Comparison of ENCODE assay signal across 25 cellular contexts in the genomic region with DNA sequence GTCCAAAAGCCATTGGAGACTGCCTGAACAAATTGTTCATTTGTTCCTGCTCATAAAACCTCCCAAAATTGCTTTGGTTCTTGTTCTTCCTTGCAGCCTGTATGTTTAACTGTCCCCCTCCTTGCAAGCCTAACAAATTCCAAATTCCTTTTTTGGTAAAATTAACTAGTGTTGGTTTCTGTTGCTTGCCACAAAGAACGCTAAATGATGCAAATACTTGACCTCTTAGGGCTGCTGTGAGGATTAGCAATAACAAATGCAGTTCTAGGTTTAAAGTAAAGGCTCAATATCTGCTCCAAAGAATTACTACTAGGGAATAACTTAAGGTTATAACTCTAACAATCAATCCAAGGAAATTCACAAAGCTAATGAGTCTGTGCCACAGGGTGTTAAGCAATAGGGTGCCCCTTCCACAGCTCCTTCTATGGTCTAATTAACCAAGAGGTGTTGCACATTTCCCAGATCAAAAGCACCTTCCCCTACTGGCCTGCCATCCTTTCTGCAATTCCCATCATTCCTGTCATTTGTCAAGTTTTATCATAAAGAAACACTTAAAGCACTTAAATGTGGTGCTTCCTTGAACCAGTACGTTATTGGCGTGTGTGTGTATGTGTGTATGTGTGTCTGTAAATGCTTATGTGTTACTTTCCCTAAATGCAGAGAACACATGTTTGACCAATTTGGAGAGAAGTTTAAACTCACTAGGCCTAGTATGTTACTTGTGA.
DNase-seq lines count a peak whose midpoint lies in the region; ATAC-seq and TF ChIP-seq lines count a peak whose summit lies in the region.
"Had no signal": no experiment of that assay in that cellular context is flagged by ENCODE, and none has a peak within 500 bp of the region (broad histone marks: within the 10 kb centered on the region; RNA-seq: fewer than 3 reads in every experiment).

No MANE protein-coding gene starts in this region.

- ATAC-seq in GM19351 (IDR thresholded peaks at IDR 0.05; ENCODE audit: unreplicated experiment) = no peak
- ATAC-seq: CD8-positive, alpha-beta T cell; GM23338; HepG2; K562; T-cell had no signal

- no peak overlapping the region for H2AFZ ChIP-seq in fibroblast of lung (ENCODE audit: low read length)
- H2AFZ ChIP-seq in GM23248 = no peak overlapping the region
- H2AFZ ChIP-seq: GM23338 had no signal

- no peaks in the 10 kb centered on the region for H3K9me2 ChIP-seq in GM23248 (ENCODE audit: insufficient read depth)

- peaks cover 8% of the 10 kb centered on the region for H3K4me1 ChIP-seq in fibroblast of lung (ENCODE audit: control insufficient read depth, extremely low read depth, insufficient read depth, low read length)
- H3K4me1 ChIP-seq in GM23248 (ENCODE audit: insufficient read depth) = 0 out of 2 replicates have a peak, but pooled peaks cover 5% of the 10 kb centered on the region
- H3K4me1 ChIP-seq: SJSA1 had no signal

- no peak overlapping the region for H3K4me3 ChIP-seq in AG10803 (ENCODE audit: low read length)
- no peak overlapping the region for H3K4me3 ChIP-seq in fibroblast of lung (replicated peaks in 1 of 4; ENCODE audit: control extremely low read depth in 1 of 4, insufficient read depth in 1 of 4, low read depth in 3 of 4, low read length in 4 of 4)
- H3K4me3 ChIP-seq in retinal pigment epithelial cell (ENCODE audit: low read length) = no peak overlapping the region
- H3K4me3 ChIP-seq in GM23248 = no peak overlapping the region
- H3K4me3 ChIP-seq: GM23338, K562, SJSA1 had no signal

- H3K27me3 ChIP-seq in fibroblast of lung (ENCODE audit: control insufficient read depth, insufficient read depth, low read length) = no peaks in the 10 kb centered on the region
- H3K27me3 ChIP-seq in GM23248 (replicated peaks; ENCODE audit: insufficient read depth) = 0 out of 2 replicates have a peak, but pooled peaks cover 3% of the 10 kb centered on the region
- H3K27me3 ChIP-seq: SJSA1 had no signal

- H3K9ac ChIP-seq in fibroblast of lung (ENCODE audit: insufficient read depth, low read length) (no peak overlapping the region), GM23248 (no peak overlapping the region)

- peak; percentile 25 for DNase-seq in AG10803 (ENCODE audit: low read depth)
- peak; percentile 53 for DNase-seq in amniotic epithelial cell (ENCODE audit: low read depth)
- peak; percentile 18 to 89 for DNase-seq in fibroblast of lung (ENCODE audit: low read depth in 2 of 2)
- DNase-seq in retinal pigment epithelial cell (ENCODE audit: low read depth) = peak; percentile 39
- DNase-seq in SW 1271 (lab: John Stamatoyannopoulos, UW) = no peak
- DNase-seq in EL = no peak
- no peak for DNase-seq in GM23248
- DNase-seq: CD8-positive, alpha-beta T cell; DMS 273 treated with DMSO at 0.1 percent for 48 hours; DMS79; Kasumi-1; NCI-H1092 treated with DMSO at 0.1 percent for 48 hours; NCI-H146; NCI-H1930; NCI-H446 treated with DMSO at 0.1 percent for 48 hours; NCI-H526 treated with DMSO at 0.1 percent for 48 hours; Right ventricle myocardium superior; RPMI8226; T-cell had no signal

- H3K36me3 ChIP-seq in fibroblast of lung (ENCODE audit: control insufficient read depth, insufficient read depth, low read length) = no peaks in the 10 kb centered on the region
- H3K36me3 ChIP-seq in GM23248 (ENCODE audit: low read depth) = no peaks in the 10 kb centered on the region
- H3K36me3 ChIP-seq: SJSA1 had no signal

- H3K27ac ChIP-seq in fibroblast of lung (ENCODE audit: insufficient read depth, low read length) (no peak overlapping the region), GM23248 (no peak overlapping the region)
- H3K27ac ChIP-seq: C4-2B, SJSA1 had no signal

- no peaks in the 10 kb centered on the region for H3K9me3 ChIP-seq in fibroblast of lung (ENCODE audit: control insufficient read depth, insufficient read depth, low read depth, low read length)
- no peaks in the 10 kb centered on the region for H3K9me3 ChIP-seq in GM23248 (ENCODE audit: low read depth)
- H3K9me3 ChIP-seq: SJSA1 had no signal

- H3K4me2 ChIP-seq in fibroblast of lung (ENCODE audit: extremely low read depth, insufficient read depth, low read length) = no peak overlapping the region
- H3K4me2 ChIP-seq in GM23248 (ENCODE audit: unreplicated experiment) = no peak overlapping the region
- H3K4me2 ChIP-seq: GM23338 had no signal

- in situ Hi-C loops in GM23248 (cut with MboI) = no loop called here

- TF ChIP-seq CTCF in AG10803 (conservative IDR thresholded peaks at IDR 0.05; ENCODE audit: low read length) (no peak), fibroblast of lung (conservative IDR thresholded peaks at IDR 0.05 in 1 of 2, IDR thresholded peaks at IDR 0.05 in 1 of 2; ENCODE audit: low read depth in 1 of 2, low read length in 2 of 2) (no peak), retinal pigment epithelial cell (conservative IDR thresholded peaks at IDR 0.05; ENCODE audit: low read depth, low read length) (no peak)

- 77 to 86% methylated on average over 3 of the region's 3 CpGs for WGBS in GM23248 (ENCODE audit: low coverage in 1 of 2, low lambda C conversion rate in 2 of 2, missing lambda C conversion rate in 2 of 2), 2 experiments

- H4K20me1 ChIP-seq in fibroblast of lung (ENCODE audit: control insufficient read depth, extremely low read depth, insufficient read depth, low read length) (no peaks in the 10 kb centered on the region), GM23248 (ENCODE audit: insufficient read depth) (no peaks in the 10 kb centered on the region)

- H3F3A ChIP-seq in GM23248 (ENCODE audit: insufficient read depth) = no peaks in the 10 kb centered on the region

- no peaks in the 10 kb centered on the region for H3K79me2 ChIP-seq in fibroblast of lung (ENCODE audit: control insufficient read depth, insufficient read depth, low read length)
- H3K79me2 ChIP-seq in GM23248 (ENCODE audit: insufficient read depth) = no peaks in the 10 kb centered on the region

Comparison
In these comparisons a context has a peak if more than half of its experiments do, and no peak if none do; other contexts are left out.
1. DNase-seq: peak in AG10803 (single experiment), amniotic epithelial cell (single experiment), fibroblast of lung (2 of 2) and retinal pigment epithelial cell (single experiment); none in SW 1271 (0 of 2), EL (single experiment) and GM23248 (single experiment).